1 cellular context compared by ENCODE assay signal in genomic region chr6:43488667-43489276, GRCh38.
TF ChIP-seq lines count a peak whose summit lies in the region.

No MANE protein-coding gene starts in this region.

TF ChIP-seq in HepG2, 621 proteins besides CTCF, POLR2A, EP300 and RAD21 (continued from another document and continues in another):
- TF ChIP-seq, protein P1, sequence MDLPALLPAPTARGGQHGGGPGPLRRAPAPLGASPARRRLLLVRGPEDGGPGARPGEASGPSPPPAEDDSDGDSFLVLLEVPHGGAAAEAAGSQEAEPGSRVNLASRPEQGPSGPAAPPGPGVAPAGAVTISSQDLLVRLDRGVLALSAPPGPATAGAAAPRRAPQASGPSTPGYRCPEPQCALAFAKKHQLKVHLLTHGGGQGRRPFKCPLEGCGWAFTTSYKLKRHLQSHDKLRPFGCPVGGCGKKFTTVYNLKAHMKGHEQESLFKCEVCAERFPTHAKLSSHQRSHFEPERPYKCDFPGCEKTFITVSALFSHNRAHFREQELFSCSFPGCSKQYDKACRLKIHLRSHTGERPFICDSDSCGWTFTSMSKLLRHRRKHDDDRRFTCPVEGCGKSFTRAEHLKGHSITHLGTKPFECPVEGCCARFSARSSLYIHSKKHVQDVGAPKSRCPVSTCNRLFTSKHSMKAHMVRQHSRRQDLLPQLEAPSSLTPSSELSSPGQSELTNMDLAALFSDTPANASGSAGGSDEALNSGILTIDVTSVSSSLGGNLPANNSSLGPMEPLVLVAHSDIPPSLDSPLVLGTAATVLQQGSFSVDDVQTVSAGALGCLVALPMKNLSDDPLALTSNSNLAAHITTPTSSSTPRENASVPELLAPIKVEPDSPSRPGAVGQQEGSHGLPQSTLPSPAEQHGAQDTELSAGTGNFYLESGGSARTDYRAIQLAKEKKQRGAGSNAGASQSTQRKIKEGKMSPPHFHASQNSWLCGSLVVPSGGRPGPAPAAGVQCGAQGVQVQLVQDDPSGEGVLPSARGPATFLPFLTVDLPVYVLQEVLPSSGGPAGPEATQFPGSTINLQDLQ (CRISPR knock-in tag; IDR thresholded peaks at IDR 0.05), result no peak
- no peak for TF ChIP-seq HNRNPH1 (optimal IDR thresholded peaks at IDR 0.05; ENCODE audit: low read depth, low read length)
- TF ChIP-seq SMYD3 (CRISPR knock-in tag; IDR thresholded peaks at IDR 0.05), result no peak
- TF ChIP-seq, protein P2, sequence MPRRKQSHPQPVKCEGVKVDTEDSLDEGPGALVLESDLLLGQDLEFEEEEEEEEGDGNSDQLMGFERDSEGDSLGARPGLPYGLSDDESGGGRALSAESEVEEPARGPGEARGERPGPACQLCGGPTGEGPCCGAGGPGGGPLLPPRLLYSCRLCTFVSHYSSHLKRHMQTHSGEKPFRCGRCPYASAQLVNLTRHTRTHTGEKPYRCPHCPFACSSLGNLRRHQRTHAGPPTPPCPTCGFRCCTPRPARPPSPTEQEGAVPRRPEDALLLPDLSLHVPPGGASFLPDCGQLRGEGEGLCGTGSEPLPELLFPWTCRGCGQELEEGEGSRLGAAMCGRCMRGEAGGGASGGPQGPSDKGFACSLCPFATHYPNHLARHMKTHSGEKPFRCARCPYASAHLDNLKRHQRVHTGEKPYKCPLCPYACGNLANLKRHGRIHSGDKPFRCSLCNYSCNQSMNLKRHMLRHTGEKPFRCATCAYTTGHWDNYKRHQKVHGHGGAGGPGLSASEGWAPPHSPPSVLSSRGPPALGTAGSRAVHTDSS (CRISPR knock-in tag; conservative IDR thresholded peaks at IDR 0.05), result no peak
- TF ChIP-seq MAZ (IDR thresholded peaks at IDR 0.05; ENCODE audit: borderline replicate concordance, low read depth, low read length), result no peak
- TF ChIP-seq MAZ (CRISPR knock-in tag; IDR thresholded peaks at IDR 0.05; ENCODE audit: low read depth), result no peak
- TF ChIP-seq, protein P3, sequence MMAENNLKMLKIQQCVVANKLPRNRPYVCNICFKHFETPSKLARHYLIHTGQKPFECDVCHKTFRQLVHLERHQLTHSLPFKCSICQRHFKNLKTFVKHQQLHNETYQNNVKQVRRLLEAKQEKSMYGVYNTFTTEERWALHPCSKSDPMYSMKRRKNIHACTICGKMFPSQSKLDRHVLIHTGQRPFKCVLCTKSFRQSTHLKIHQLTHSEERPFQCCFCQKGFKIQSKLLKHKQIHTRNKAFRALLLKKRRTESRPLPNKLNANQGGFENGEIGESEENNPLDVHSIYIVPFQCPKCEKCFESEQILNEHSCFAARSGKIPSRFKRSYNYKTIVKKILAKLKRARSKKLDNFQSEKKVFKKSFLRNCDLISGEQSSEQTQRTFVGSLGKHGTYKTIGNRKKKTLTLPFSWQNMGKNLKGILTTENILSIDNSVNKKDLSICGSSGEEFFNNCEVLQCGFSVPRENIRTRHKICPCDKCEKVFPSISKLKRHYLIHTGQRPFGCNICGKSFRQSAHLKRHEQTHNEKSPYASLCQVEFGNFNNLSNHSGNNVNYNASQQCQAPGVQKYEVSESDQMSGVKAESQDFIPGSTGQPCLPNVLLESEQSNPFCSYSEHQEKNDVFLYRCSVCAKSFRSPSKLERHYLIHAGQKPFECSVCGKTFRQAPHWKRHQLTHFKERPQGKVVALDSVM (CRISPR knock-in tag; IDR thresholded peaks at IDR 0.05), result no peak
- TF ChIP-seq ERF (CRISPR knock-in tag; IDR thresholded peaks at IDR 0.05), result peak; percentile 82
- peak; percentile 64; the same call in 1 of the 2 replicates for TF ChIP-seq ZBTB7A (CRISPR knock-in tag; IDR thresholded peaks at IDR 0.05)
- 0 out of 2 replicates have a peak, but pooled peaks have one; percentile 31 for TF ChIP-seq ZNF335 (CRISPR knock-in tag; IDR thresholded peaks at IDR 0.05)
- 0 out of 2 replicates have a peak, but pooled peaks have one; percentile 40 for TF ChIP-seq ZSCAN25 (CRISPR knock-in tag; IDR thresholded peaks at IDR 0.05)
- peak; percentile 78 for TF ChIP-seq IRF2 (CRISPR knock-in tag; IDR thresholded peaks at IDR 0.05)
- TF ChIP-seq ZNF564 (CRISPR knock-in tag; IDR thresholded peaks at IDR 0.05), result no peak
- no peak for TF ChIP-seq CEBPB (IDR thresholded peaks at IDR 0.05; ENCODE audit: borderline replicate concordance, low read depth, low read length)
- TF ChIP-seq ZNF790 (CRISPR knock-in tag; IDR thresholded peaks at IDR 0.05; ENCODE audit: borderline replicate concordance), result no peak
- TF ChIP-seq ATAD3A (CRISPR knock-in tag; IDR thresholded peaks at IDR 0.05), result no peak
- no peak for TF ChIP-seq GABPB1 (CRISPR knock-in tag; IDR thresholded peaks at IDR 0.05)
- no peak for TF ChIP-seq RBM22 (optimal IDR thresholded peaks at IDR 0.05; ENCODE audit: low read length)
- no peak for TF ChIP-seq HDAC6 (IDR thresholded peaks at IDR 0.05; ENCODE audit: low read depth, low read length)
- TF ChIP-seq ZNF3 (CRISPR knock-in tag; IDR thresholded peaks at IDR 0.05), result no peak
- TF ChIP-seq ZNF816 (CRISPR knock-in tag; IDR thresholded peaks at IDR 0.05; ENCODE audit: borderline replicate concordance), result no peak
- TF ChIP-seq ZNF441 (CRISPR knock-in tag; IDR thresholded peaks at IDR 0.05; ENCODE audit: borderline replicate concordance), result no peak
- peak; percentile 91 for TF ChIP-seq ZFX (CRISPR knock-in tag; IDR thresholded peaks at IDR 0.05; ENCODE audit: low read depth)
- TF ChIP-seq ZC3H13 (CRISPR knock-in tag; IDR thresholded peaks at IDR 0.05), result no peak
- TF ChIP-seq, protein P4, sequence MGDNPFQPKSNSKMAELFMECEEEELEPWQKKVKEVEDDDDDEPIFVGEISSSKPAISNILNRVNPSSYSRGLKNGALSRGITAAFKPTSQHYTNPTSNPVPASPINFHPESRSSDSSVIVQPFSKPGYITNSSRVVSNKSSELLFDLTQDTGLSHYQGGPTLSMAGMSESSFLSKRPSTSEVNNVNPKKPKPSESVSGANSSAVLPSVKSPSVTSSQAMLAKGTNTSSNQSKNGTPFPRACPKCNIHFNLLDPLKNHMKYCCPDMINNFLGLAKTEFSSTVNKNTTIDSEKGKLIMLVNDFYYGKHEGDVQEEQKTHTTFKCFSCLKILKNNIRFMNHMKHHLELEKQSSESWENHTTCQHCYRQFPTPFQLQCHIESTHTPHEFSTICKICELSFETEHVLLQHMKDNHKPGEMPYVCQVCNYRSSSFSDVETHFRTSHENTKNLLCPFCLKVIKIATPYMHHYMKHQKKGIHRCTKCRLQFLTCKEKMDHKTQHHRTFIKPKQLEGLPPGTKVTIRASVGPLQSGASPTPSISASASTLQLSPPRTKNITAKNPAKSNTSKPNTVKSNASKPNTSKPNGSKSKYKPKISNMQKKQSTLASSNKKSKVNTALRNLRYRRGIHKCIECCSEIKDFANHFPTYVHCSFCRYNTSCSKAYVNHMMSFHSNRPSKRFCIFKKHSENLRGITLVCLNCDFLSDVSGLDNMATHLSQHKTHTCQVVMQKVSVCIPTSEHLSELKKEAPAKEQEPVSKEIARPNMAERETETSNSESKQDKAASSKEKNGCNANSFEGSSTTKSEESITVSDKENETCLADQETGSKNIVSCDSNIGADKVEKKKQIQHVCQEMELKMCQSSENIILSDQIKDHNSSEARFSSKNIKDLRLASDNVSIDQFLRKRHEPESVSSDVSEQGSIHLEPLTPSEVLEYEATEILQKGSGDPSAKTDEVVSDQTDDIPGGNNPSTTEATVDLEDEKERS (CRISPR knock-in tag; IDR thresholded peaks at IDR 0.05), result peak; percentile 74; the same call in 1 of the 2 replicates
- peak; percentile 77; the same call in 1 of the 2 replicates for TF ChIP-seq HOXD1 (CRISPR knock-in tag; IDR thresholded peaks at IDR 0.05)
- TF ChIP-seq, protein P5, sequence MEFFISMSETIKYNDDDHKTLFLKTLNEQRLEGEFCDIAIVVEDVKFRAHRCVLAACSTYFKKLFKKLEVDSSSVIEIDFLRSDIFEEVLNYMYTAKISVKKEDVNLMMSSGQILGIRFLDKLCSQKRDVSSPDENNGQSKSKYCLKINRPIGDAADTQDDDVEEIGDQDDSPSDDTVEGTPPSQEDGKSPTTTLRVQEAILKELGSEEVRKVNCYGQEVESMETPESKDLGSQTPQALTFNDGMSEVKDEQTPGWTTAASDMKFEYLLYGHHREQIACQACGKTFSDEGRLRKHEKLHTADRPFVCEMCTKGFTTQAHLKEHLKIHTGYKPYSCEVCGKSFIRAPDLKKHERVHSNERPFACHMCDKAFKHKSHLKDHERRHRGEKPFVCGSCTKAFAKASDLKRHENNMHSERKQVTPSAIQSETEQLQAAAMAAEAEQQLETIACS (CRISPR knock-in tag; IDR thresholded peaks at IDR 0.05), result no peak
- TF ChIP-seq SIX4 (CRISPR knock-in tag; IDR thresholded peaks at IDR 0.05), result no peak
- TF ChIP-seq ZNF629 (CRISPR knock-in tag; conservative IDR thresholded peaks at IDR 0.05), result no peak
- no peak for TF ChIP-seq MYC (CRISPR knock-in tag; IDR thresholded peaks at IDR 0.05; ENCODE audit: borderline replicate concordance)
- no peak for TF ChIP-seq KLF6 (CRISPR knock-in tag; IDR thresholded peaks at IDR 0.05)
- TF ChIP-seq TEAD3 (CRISPR knock-in tag; optimal IDR thresholded peaks at IDR 0.05; ENCODE audit: borderline replicate concordance), result peak; percentile 47
- TF ChIP-seq SATB2 (CRISPR knock-in tag; IDR thresholded peaks at IDR 0.05), result no peak
- TF ChIP-seq BRCA1 (CRISPR knock-in tag; IDR thresholded peaks at IDR 0.05), result peak; percentile 90; the same call in 1 of the 2 replicates
- no peak for TF ChIP-seq HOXA5 (CRISPR knock-in tag; IDR thresholded peaks at IDR 0.05)
- TF ChIP-seq NFKBIZ (CRISPR knock-in tag; IDR thresholded peaks at IDR 0.05), result no peak
- no peak for TF ChIP-seq PAX8 (CRISPR knock-in tag; IDR thresholded peaks at IDR 0.05; ENCODE audit: borderline replicate concordance)
- no peak for TF ChIP-seq HHEX (CRISPR knock-in tag; IDR thresholded peaks at IDR 0.05)
- TF ChIP-seq ZBTB7B (CRISPR knock-in tag; IDR thresholded peaks at IDR 0.05), result no peak
- TF ChIP-seq AGO1 (IDR thresholded peaks at IDR 0.05; ENCODE audit: low read depth, low read length, poor library complexity, severe bottlenecking), result no peak
- peak; percentile 52; the same call in 1 of the 2 replicates for TF ChIP-seq SMAD3 (CRISPR knock-in tag; IDR thresholded peaks at IDR 0.05)
- TF ChIP-seq ZGPAT (CRISPR knock-in tag; IDR thresholded peaks at IDR 0.05), result peak; percentile 51; the same call in 1 of the 2 replicates
- no peak for TF ChIP-seq ZBTB39 (CRISPR knock-in tag; IDR thresholded peaks at IDR 0.05)
- TF ChIP-seq ZNF737 (CRISPR knock-in tag; IDR thresholded peaks at IDR 0.05; ENCODE audit: borderline replicate concordance), result no peak
- no peak for TF ChIP-seq ZNF773 (CRISPR knock-in tag; IDR thresholded peaks at IDR 0.05; ENCODE audit: borderline replicate concordance)
- no peak for TF ChIP-seq SSRP1 (CRISPR knock-in tag; IDR thresholded peaks at IDR 0.05)
- peak; percentile 67 for TF ChIP-seq FOXJ3 (CRISPR knock-in tag; IDR thresholded peaks at IDR 0.05; ENCODE audit: borderline replicate concordance)
- TF ChIP-seq, protein P6, sequence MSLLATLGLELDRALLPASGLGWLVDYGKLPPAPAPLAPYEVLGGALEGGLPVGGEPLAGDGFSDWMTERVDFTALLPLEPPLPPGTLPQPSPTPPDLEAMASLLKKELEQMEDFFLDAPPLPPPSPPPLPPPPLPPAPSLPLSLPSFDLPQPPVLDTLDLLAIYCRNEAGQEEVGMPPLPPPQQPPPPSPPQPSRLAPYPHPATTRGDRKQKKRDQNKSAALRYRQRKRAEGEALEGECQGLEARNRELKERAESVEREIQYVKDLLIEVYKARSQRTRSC (CRISPR knock-in tag; IDR thresholded peaks at IDR 0.05; ENCODE audit: low read depth), result no peak
- no peak for TF ChIP-seq BRD4 (CRISPR knock-in tag; IDR thresholded peaks at IDR 0.05)
- TF ChIP-seq SETDB1 (CRISPR knock-in tag; IDR thresholded peaks at IDR 0.05; ENCODE audit: borderline replicate concordance), result no peak
- TF ChIP-seq MBD4 (IDR thresholded peaks at IDR 0.05; ENCODE audit: borderline replicate concordance, low read length), result no peak; the same call in 1 of the 2 replicates
- no peak for TF ChIP-seq MIER2 (CRISPR knock-in tag; IDR thresholded peaks at IDR 0.05)
